ENCODE assay signal across 11 cellular contexts in the genomic region with DNA sequence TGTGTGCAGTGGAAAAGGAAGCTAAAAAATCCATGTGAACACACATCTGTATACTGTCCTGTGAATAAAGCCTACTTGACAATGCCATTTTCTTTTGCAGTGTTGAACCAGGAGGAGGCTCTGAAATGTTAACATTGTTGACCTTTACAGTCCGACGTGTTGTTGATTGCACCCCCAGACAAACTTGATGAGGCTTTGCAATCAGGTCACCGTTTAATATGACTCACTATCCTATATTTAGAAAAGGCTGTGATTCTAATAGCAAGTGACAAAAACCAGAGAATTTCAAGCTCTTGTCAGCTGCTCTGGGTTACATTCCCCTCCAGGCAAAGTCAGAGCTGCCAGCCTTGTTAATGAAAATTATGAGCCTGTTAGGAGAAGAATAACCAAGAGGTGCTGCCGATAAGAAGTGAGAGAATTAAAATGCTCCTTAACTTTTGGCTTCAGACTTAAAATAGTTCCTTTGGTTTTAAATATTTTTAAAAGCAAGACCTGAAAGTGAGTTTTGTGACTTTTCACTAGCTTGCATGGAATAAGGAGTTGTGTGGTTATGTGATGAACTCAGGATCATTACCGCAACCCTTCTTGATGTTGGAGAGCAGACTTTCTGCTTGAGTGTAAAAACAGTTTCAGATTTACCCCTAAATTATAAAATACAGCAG.
A peak's percentile ranks its signal among the peaks of the same experiment; 100 is the strongest.
DNase-seq lines count a peak whose midpoint lies in the region; ATAC-seq and TF ChIP-seq lines count a peak whose summit lies in the region.
"Had no signal": no experiment of that assay in that cellular context is flagged by ENCODE, and none has a peak within 500 bp of the region (broad histone marks: within the 10 kb centered on the region; RNA-seq: fewer than 3 reads in every experiment).

No MANE protein-coding gene starts in this region.

- peak overlapping the region; percentile 93 for H3K27ac ChIP-seq in mesodermal cell (ENCODE audit: low read depth, low read length, severe bottlenecking)
- H3K27ac ChIP-seq: brain microvascular endothelial cell had no signal

- H3K9me3 ChIP-seq in mesodermal cell (ENCODE audit: control insufficient read depth, low read length): no peaks in the 10 kb centered on the region

- no peaks in the 10 kb centered on the region for H3K36me3 ChIP-seq in mesodermal cell (ENCODE audit: control insufficient read depth, insufficient read depth, low read length)
- H3K36me3 ChIP-seq: brain microvascular endothelial cell had no signal

- TF ChIP-seq CTCF in AG09319 (IDR thresholded peaks at IDR 0.05; ENCODE audit: low read depth, low read length): no peak

- H3K4me1 ChIP-seq in mesodermal cell (ENCODE audit: control insufficient read depth, insufficient read depth, low read length, poor library complexity, severe bottlenecking): peaks cover 17% of the 10 kb centered on the region

- ATAC-seq in HG03520 (IDR thresholded peaks at IDR 0.05; ENCODE audit: unreplicated experiment): peak; percentile 48
- no peak for ATAC-seq in GM21423 (IDR thresholded peaks at IDR 0.05; ENCODE audit: unreplicated experiment)

- H3K4me3 ChIP-seq in mesodermal cell (ENCODE audit: extremely low read depth, insufficient read depth, low read length, poor library complexity, severe bottlenecking): no peak overlapping the region

- DNase-seq in AG09319 (ENCODE audit: extremely low read depth, low read depth) (peak; percentile 24), dermis blood vessel endothelial cell (peak; percentile 23), NCI-H526 treated with DMSO at 0.1 percent for 48 hours (lab: John Stamatoyannopoulos, UW) (no peak), DMS153 treated with DMSO at 0.1 percent for 48 hours (lab: John Stamatoyannopoulos, UW; ENCODE audit: unreplicated experiment) (no peak)
- DNase-seq in stimulated activated CD4-positive, alpha-beta T cell treated with anti-CD3 and anti-CD28 coated beads, Interleukin-2, amount 100 ng/mL, for 48 hours: no peak
- DNase-seq: activated CD8-positive, alpha-beta memory T cell treated with anti-CD3 and anti-CD28 coated beads for 24 hours; brain microvascular endothelial cell; nephron progenitor cell had no signal

- 75 to 83% methylated on average over 2 to 4 of the region's 5 CpGs for WGBS in mesodermal cell (ENCODE audit: insufficient coverage in 2 of 2), 2 experiments

Comparison
In these comparisons a context has a peak if more than half of its experiments do, and no peak if none do; other contexts are left out.
1. DNase-seq: peak in AG09319 (single experiment) and dermis blood vessel endothelial cell (single experiment); none in NCI-H526 treated with DMSO at 0.1 percent for 48 hours (single experiment), DMS153 treated with DMSO at 0.1 percent for 48 hours (single experiment) and stimulated activated CD4-positive, alpha-beta T cell treated with anti-CD3 and anti-CD28 coated beads, Interleukin-2, amount 100 ng/mL, for 48 hours (0 of 2).